In genomic region chr11:25037431-25037830, GRCh38 we compare ENCODE assay signal across 30 cellular contexts.
"Had no signal": no experiment of that assay in that cellular context is flagged by ENCODE, and none has a peak within 500 bp of the region (broad histone marks: within the 10 kb centered on the region; RNA-seq: fewer than 3 reads in every experiment).

No MANE protein-coding gene starts in this region.

- H3K4me1 ChIP-seq: adrenal gland, ascending aorta, body of pancreas, breast epithelium had no signal

- H3K27ac ChIP-seq: adrenal gland, ascending aorta, body of pancreas, brain microvascular endothelial cell, breast epithelium, cardiac muscle cell had no signal

- H3K4me3 ChIP-seq: adrenal gland, ascending aorta, body of pancreas, breast epithelium, cardiac muscle cell had no signal

- H3K36me3 ChIP-seq: adrenal gland, ascending aorta, brain microvascular endothelial cell, breast epithelium, cardiac muscle cell had no signal

- ATAC-seq: activated naive CD4-positive, alpha-beta T cell treated with anti-CD3 and anti-CD28 coated beads, Interleukin-2, amount 50 U/mL, for 72 hours; activated naive CD8-positive, alpha-beta T cell treated with anti-CD3 and anti-CD28 coated beads, Interleukin-2, amount 50 U/mL, for 24 hours; activated T-cell treated with anti-CD3 and anti-CD28 coated beads, Interleukin-2, amount 50 U/mL, for 4 hours; activated T-cell treated with anti-CD3 and anti-CD28 coated beads, Interleukin-2, amount 50 U/mL, for 72 hours; activated T-helper 17 cell treated with anti-CD3 and anti-CD28 coated beads, Interleukin-2, amount 50 U/mL, for 72 hours; body of pancreas had no signal

- H3K9me3 ChIP-seq: adrenal gland, ascending aorta, body of pancreas, breast epithelium had no signal

- DNase-seq: activated effector memory CD4-positive, alpha-beta T cell treated with anti-CD3 and anti-CD28 coated beads, Interleukin-2, amount 50 U/mL, for 16 hours; activated effector memory CD4-positive, alpha-beta T cell treated with Interleukin-2 at 50 U/mL for 16 hours; activated gamma-delta T cell; activated gamma-delta T cell treated with Interleukin-2 at 50 U/mL for 16 hours; activated naive CD4-positive, alpha-beta T cell; activated naive CD4-positive, alpha-beta T cell treated with anti-CD3 and anti-CD28 coated beads for 36 hours; activated naive CD4-positive, alpha-beta T cell treated with anti-CD3 and anti-CD28 coated beads, Interleukin-2, amount 10 ng/mL, durations not matched to agents 7 days and 5 days; activated naive CD4-positive, alpha-beta T cell treated with anti-CD3 and anti-CD28 coated beads, Interleukin-2, amount 50 U/mL, for 16 hours; activated naive CD4-positive, alpha-beta T cell treated with Interleukin-2 at 50 U/mL for 16 hours; activated naive CD8-positive, alpha-beta T cell treated with anti-CD3 and anti-CD28 coated beads for 36 hours; activated naive CD8-positive, alpha-beta T cell treated with anti-CD3 and anti-CD28 coated beads, Interleukin-2, amount 10 ng/mL, durations not matched to agents 7 days and 5 days; activated naive CD8-positive, alpha-beta T cell treated with anti-CD3 and anti-CD28 coated beads, Interleukin-2, amount 50 U/mL, for 24 hours; activated T-cell treated with anti-CD3 and anti-CD28 coated beads, Interleukin-2, amount 50 U/mL, for 4 hours; activated T-cell treated with anti-CD3 and anti-CD28 coated beads, Interleukin-2, amount 50 U/mL, for 48 hours; activated T-cell treated with anti-CD3 and anti-CD28 coated beads, Interleukin-2, amount 50 U/mL, for 72 hours; adrenal gland; amniotic stem cell; amygdala; anterior cingulate cortex; aorta; body of pancreas; brain microvascular endothelial cell; caudate nucleus; central memory CD4-positive, alpha-beta T cell; cerebellar nuclear complex had no signal

- H3K27me3 ChIP-seq: adrenal gland, ascending aorta, body of pancreas, brain microvascular endothelial cell, breast epithelium, cardiac muscle cell had no signal
